Comparison of ENCODE assay signal across 8 cellular contexts in genomic region chr6:99349620-99350141, GRCh38. TPM values are rescaled to one million over a fixed set of nuclear protein-coding genes. Genes with fewer than 3 reads are reported as not detected.
DNase-seq lines count a peak whose midpoint lies in the region; ATAC-seq and TF ChIP-seq lines count a peak whose summit lies in the region.

Gene FAXC (minus strand): TSS chr6:99349674. CDS start chr6:99349372, 302 bp downstream.

- H3K27ac ChIP-seq in GM23338 (ENCODE audit: low read depth) (no peak within 1 kb of the TSS; the same call in 1 of the 2 replicates), neuronal stem cell (replicated peaks; ENCODE audit: low read length) (peak within 1 kb of the TSS; percentile 28)

- CTCF ChIA-PET in activated CD8-positive, alpha-beta T cell treated with anti-CD3 and anti-CD28 coated beads for 36 hours (lab: Charles Lee) = interaction anchor here (2.8 kb wide), 1 partner anchor 19 kb away, joined by 13 read pairs; no protein-coding TSS in a partner anchor

- peak within 1 kb of the TSS; percentile 12 for H2BK5ac ChIP-seq in neuronal stem cell (ENCODE audit: low read length)

- H3K4me1 Mint-ChIP-seq in GM23338 = peaks cover 24% of the 10 kb centered on the region
- H3K4me1 Mint-ChIP-seq in activated CD8-positive, alpha-beta T cell treated with anti-CD3 and anti-CD28 coated beads for 36 hours (ENCODE audit: low read depth) = peaks cover 2% of the 10 kb centered on the region

- H3K36me3 ChIP-seq in GM23338 (ENCODE audit: insufficient read depth) (no peaks in the 10 kb centered on the region), neuronal stem cell (replicated peaks in 1 of 2; ENCODE audit: control insufficient read depth in 2 of 2, insufficient read depth in 2 of 2, low read length in 2 of 2) (no peaks in the 10 kb centered on the region)

- no peaks in the 10 kb centered on the region for H3F3A ChIP-seq in GM23338 (replicated peaks; ENCODE audit: low read depth)

- peak within 1 kb of the TSS; percentile 82 for H3K9ac ChIP-seq in neuronal stem cell (ENCODE audit: low read depth, low read length, poor library complexity)

- POLR2A ChIA-PET in activated CD8-positive, alpha-beta T cell treated with anti-CD3 and anti-CD28 coated beads for 36 hours (lab: Charles Lee) = no interaction called here

- peak within 1 kb of the TSS; percentile 97 for H3K18ac ChIP-seq in neuronal stem cell (ENCODE audit: low read length)

- peak within 1 kb of the TSS; percentile 90 for H3K4me3 Mint-ChIP-seq in GM23338
- H3K4me3 Mint-ChIP-seq in activated CD8-positive, alpha-beta T cell treated with anti-CD3 and anti-CD28 coated beads for 36 hours = peak within 1 kb of the TSS; percentile 22

- H3K79me2 ChIP-seq in GM23338 (replicated peaks; ENCODE audit: insufficient read depth) = no peaks in the 10 kb centered on the region

- H2AK5ac ChIP-seq in neuronal stem cell (ENCODE audit: low read depth, low read length) = no peak within 1 kb of the TSS

- H2BK12ac ChIP-seq in neuronal stem cell (ENCODE audit: low read length) = no peak within 1 kb of the TSS

- H3K36me3 Mint-ChIP-seq in GM23338 (ENCODE audit: low read depth) = no peaks in the 10 kb centered on the region
- H3K36me3 Mint-ChIP-seq in activated CD8-positive, alpha-beta T cell treated with anti-CD3 and anti-CD28 coated beads for 36 hours (ENCODE audit: low read depth) = no peaks in the 10 kb centered on the region

- H3K79me1 ChIP-seq in neuronal stem cell (ENCODE audit: low read depth, low read length) = no peaks in the 10 kb centered on the region

- peak within 1 kb of the TSS; percentile 24 for H4K91ac ChIP-seq in neuronal stem cell (ENCODE audit: low read depth, low read length, poor library complexity)

- H3K9me3 ChIP-seq in neuronal stem cell (replicated peaks in 1 of 2; ENCODE audit: control insufficient read depth in 2 of 2, insufficient read depth in 1 of 2, low read depth in 1 of 2, low read length in 2 of 2) = no peaks in the 10 kb centered on the region

- ATAC-seq in GM23338 (peak; percentile 82), HG03045 (IDR thresholded peaks at IDR 0.05; ENCODE audit: unreplicated experiment) (no peak)
- ATAC-seq in activated CD8-positive, alpha-beta T cell treated with anti-CD3 and anti-CD28 coated beads for 36 hours = peak; percentile 49

- no peaks in the 10 kb centered on the region for H3K9me2 ChIP-seq in GM23338 (ENCODE audit: insufficient read depth)

- peak within 1 kb of the TSS; percentile 48 for H3K23ac ChIP-seq in neuronal stem cell (ENCODE audit: low read depth, low read length, poor library complexity)

- H3K4me1 ChIP-seq in GM23338 (ENCODE audit: insufficient read depth) = peaks cover 22% of the 10 kb centered on the region
- H3K4me1 ChIP-seq in neuronal stem cell (ENCODE audit: control insufficient read depth in 2 of 2, insufficient read depth in 1 of 2, low read depth in 1 of 2, low read length in 2 of 2) = peaks cover 3 to 11% of the 10 kb centered on the region in 2 donors

- H4K20me1 ChIP-seq in GM23338 (replicated peaks; ENCODE audit: insufficient read depth) = no peaks in the 10 kb centered on the region

- H3K27me3 ChIP-seq in GM23338 (ENCODE audit: insufficient read depth) (peaks cover 12% of the 10 kb centered on the region; the same call in 1 of the 2 replicates), neuronal stem cell (ENCODE audit: control insufficient read depth in 3 of 3, insufficient read depth in 3 of 3, low read depth in 1 of 3, low read length in 3 of 3) (peaks cover 0 to 15% (median 4%) of the 10 kb centered on the region in 3 experiments)

- H2BK120ac ChIP-seq in neuronal stem cell (ENCODE audit: low read depth, low read length) = peak within 1 kb of the TSS; percentile 40

- H2BK15ac ChIP-seq in neuronal stem cell (ENCODE audit: low read length) = peak within 1 kb of the TSS; percentile 64

- no peak for TF ChIP-seq CTCF in GM10266 (IDR thresholded peaks at IDR 0.05; ENCODE audit: control insufficient read depth, insufficient read depth, low read depth, missing control alignments)
- TF ChIP-seq CTCF in GM23338 (conservative IDR thresholded peaks at IDR 0.05; ENCODE audit: low read depth in 2 of 2) = peak; percentile 23 to 49; a peak in 2 of 4 replicates
- TF ChIP-seq CTCF in activated CD8-positive, alpha-beta T cell treated with anti-CD3 and anti-CD28 coated beads for 36 hours (IDR thresholded peaks at IDR 0.05) = no peak

- peak within 1 kb of the TSS; percentile 93 for H3K27ac Mint-ChIP-seq in GM23338
- H3K27ac Mint-ChIP-seq in activated CD8-positive, alpha-beta T cell treated with anti-CD3 and anti-CD28 coated beads for 36 hours = no peak within 1 kb of the TSS

- WGBS in neuronal stem cell (ENCODE audit: extremely low coverage in 2 of 2, insufficient read length in 2 of 2, insufficient replicate concordance in 1 of 2), 2 donors = no CpG with 5 or more reads among the region's 59 CpGs

- peak within 1 kb of the TSS; percentile 96 for H3K4me2 ChIP-seq in GM23338
- peak within 1 kb of the TSS; percentile 58 for H3K4me2 ChIP-seq in neuronal stem cell (ENCODE audit: insufficient read depth, low read length, poor library complexity, severe bottlenecking)

- H4K8ac ChIP-seq in neuronal stem cell (ENCODE audit: low read depth, low read length) = no peak within 1 kb of the TSS

- no peak within 1 kb of the TSS for H3K4ac ChIP-seq in neuronal stem cell (ENCODE audit: low read length)

- no peaks in the 10 kb centered on the region for H3K9me3 Mint-ChIP-seq in GM23338
- no peaks in the 10 kb centered on the region for H3K9me3 Mint-ChIP-seq in activated CD8-positive, alpha-beta T cell treated with anti-CD3 and anti-CD28 coated beads for 36 hours

- H3K4me3 ChIP-seq in GM23338 (peak within 1 kb of the TSS; percentile 56), neuronal stem cell (ENCODE audit: low read length in 2 of 2) (peak within 1 kb of the TSS; percentile 73 to 95)

- H3K27me3 Mint-ChIP-seq in GM23338 (ENCODE audit: insufficient read depth, low read depth, poor library complexity) = peaks cover 12% of the 10 kb centered on the region
- H3K27me3 Mint-ChIP-seq in activated CD8-positive, alpha-beta T cell treated with anti-CD3 and anti-CD28 coated beads for 36 hours = peaks cover 53% of the 10 kb centered on the region

- DNase-seq in GM10266 (ENCODE audit: extremely low spot score) (peak; percentile 50), GM23338 (ENCODE audit: low spot score) (peak; percentile 83), NCI-H128 (lab: John Stamatoyannopoulos, UW; ENCODE audit: unreplicated experiment) (peak; percentile 53), germinal center (ENCODE audit: low spot score) (peak; percentile 21), neuronal stem cell (ENCODE audit: low spot score) (peak; percentile 50)
- DNase-seq in activated CD8-positive, alpha-beta T cell treated with anti-CD3 and anti-CD28 coated beads for 36 hours = peak; percentile 12
- no peak for DNase-seq in activated CD4-positive, CD25-positive, alpha-beta regulatory T cell (lab: John Stamatoyannopoulos, UW)

- intact Hi-C loops in activated CD8-positive, alpha-beta T cell treated with anti-CD3 and anti-CD28 coated beads for 36 hours (cut with micrococcal nuclease) = no loop called here

- no peak within 1 kb of the TSS for H3K14ac ChIP-seq in neuronal stem cell (ENCODE audit: low read length)

- H2AFZ ChIP-seq in GM23338 (peak within 1 kb of the TSS; percentile 89), neuronal stem cell (ENCODE audit: low read length) (peak within 1 kb of the TSS; percentile 97)

RNA-seq across cellular contexts. Expression of gene FAXC, which starts in this region (rescaled TPM):
- total RNA-seq in GM23338 (2014; rRNA removed; shearing (Covaris generic)) = 10.5 and 18.3 TPM in 2 replicates
- 15.2 and 15.7 TPM in 2 replicates for polyA plus RNA-seq in GM23338 (2016; fragmentation: Nextera tagmentation; extraction: Ambion mirVana)
- not detected for total RNA-seq in activated CD8-positive, alpha-beta T cell treated with anti-CD3 and anti-CD28 coated beads for 36 hours
- 20.7 TPM for polyA plus RNA-seq in neuronal stem cell (2013, experiment 1 of 2)
- polyA plus RNA-seq in neuronal stem cell (2013, experiment 2 of 2) = 20.8 TPM

Comparison
In these comparisons a context has a peak if more than half of its experiments do, and no peak if none do; other contexts are left out.
1. RNA of gene FAXC (total RNA-seq): 10.5 to 18.3 TPM in GM23338; not detected in activated CD8-positive, alpha-beta T cell treated with anti-CD3 and anti-CD28 coated beads for 36 hours; every median in the first group is over 10 times any median in the second.
2. Peak in DNase-seq and ATAC-seq in activated CD8-positive, alpha-beta T cell treated with anti-CD3 and anti-CD28 coated beads for 36 hours; RNA of the gene not detected or under 1 TPM.
3. DNase-seq: peak in GM10266 (single experiment), GM23338 (single experiment), NCI-H128 (single experiment), germinal center (single experiment) and neuronal stem cell (single experiment); none in activated CD4-positive, CD25-positive, alpha-beta regulatory T cell (0 of 4).
4. CTCF ChIP-seq: peak in GM23338 (2 of 2); none in GM10266 (single experiment) and activated CD8-positive, alpha-beta T cell treated with anti-CD3 and anti-CD28 coated beads for 36 hours (single experiment).